Comparison of ENCODE assay signal across 29 cellular contexts in genomic region chr7:17412883-17413282, GRCh38.
"Had no signal": no experiment of that assay in that cellular context is flagged by ENCODE, and none has a peak within 500 bp of the region (broad histone marks: within the 10 kb centered on the region; RNA-seq: fewer than 3 reads in every experiment).

No MANE protein-coding gene starts in this region.

- H3K27ac Mint-ChIP-seq: activated CD4-positive, alpha-beta T cell treated with anti-CD3 and anti-CD28 coated beads for 36 hours; activated CD8-positive, alpha-beta T cell treated with anti-CD3 and anti-CD28 coated beads for 36 hours; activated naive CD8-positive, alpha-beta T cell; activated T-helper 17 cell treated with anti-CD3 and anti-CD28 coated beads, Interleukin-2, amount 50 U/mL, for 72 hours; dendritic cell treated with granulocyte-macrophage colony-stimulating factor and Interleukin-4, amounts not matched to agents 40 ng/mL and 50 ng/mL, for 4 days; endodermal cell; T-helper 17 cell; T-helper 2 cell treated with Interferon-gamma antibody and Interleukin-4, amounts not matched to agents 5 μg/mL and 100 μg/mL, for 36 hours had no signal

- H3K36me3 ChIP-seq: brain microvascular endothelial cell had no signal

- ATAC-seq: activated CD4-positive, alpha-beta T cell treated with anti-CD3 and anti-CD28 coated beads for 36 hours; activated CD8-positive, alpha-beta T cell treated with anti-CD3 and anti-CD28 coated beads for 36 hours; activated T-cell treated with anti-CD3 and anti-CD28 coated beads, Interleukin-2, amount 50 U/mL, for 4 hours; activated T-helper 17 cell treated with anti-CD3 and anti-CD28 coated beads, Interleukin-2, amount 50 U/mL, for 72 hours; esophagus mucosa; T-helper 17 cell had no signal

- H3K9me3 Mint-ChIP-seq: activated CD8-positive, alpha-beta T cell treated with anti-CD3 and anti-CD28 coated beads for 36 hours; activated T-cell treated with anti-CD3 and anti-CD28 coated beads, Interleukin-2, amount 50 U/mL, for 4 hours; activated T-helper 17 cell treated with anti-CD3 and anti-CD28 coated beads, Interleukin-2, amount 50 U/mL, for 72 hours; central memory CD8-positive, alpha-beta T cell; dendritic cell treated with granulocyte-macrophage colony-stimulating factor and Interleukin-4, amounts not matched to agents 40 ng/mL and 50 ng/mL, for 4 days; endodermal cell; T-helper 2 cell treated with Interferon-gamma antibody and Interleukin-4, amounts not matched to agents 5 μg/mL and 100 μg/mL, for 36 hours had no signal

- H3K27ac ChIP-seq: brain microvascular endothelial cell, coronary artery, dorsolateral prefrontal cortex had no signal

- DNase-seq: activated CD4-positive, alpha-beta T cell treated with anti-CD3 and anti-CD28 coated beads for 36 hours; activated CD4-positive, alpha-beta T cell treated with anti-CD3 and anti-CD28 coated beads, Interleukin-2, amount 50 U/mL, for 1 hour; activated CD4-positive, alpha-beta T cell treated with anti-CD3 and anti-CD28 coated beads, Interleukin-2, amount 50 U/mL, for 48 hours; activated CD4-positive, CD25-positive, alpha-beta regulatory T cell; activated CD4-positive, CD25-positive, alpha-beta regulatory T cell treated with anti-CD3 and anti-CD28 coated beads, Interleukin-2, amount 50 U/mL, for 72 hours; activated CD8-positive, alpha-beta memory T cell treated with anti-CD3 and anti-CD28 coated beads for 24 hours; activated CD8-positive, alpha-beta T cell treated with anti-CD3 and anti-CD28 coated beads for 36 hours; activated effector memory CD4-positive, alpha-beta T cell treated with Interleukin-2 at 50 U/mL for 16 hours; activated gamma-delta T cell treated with Interleukin-2 at 50 U/mL for 16 hours; activated naive CD4-positive, alpha-beta T cell treated with anti-CD3 and anti-CD28 coated beads, Interleukin-2, amount 50 U/mL, for 16 hours; activated naive CD4-positive, alpha-beta T cell treated with Interleukin-2 at 50 U/mL for 16 hours; activated T-cell treated with anti-CD3 and anti-CD28 coated beads, Interleukin-2, amount 50 U/mL, for 4 hours; amniotic stem cell; anterior cingulate cortex; brain microvascular endothelial cell; dorsolateral prefrontal cortex; effector memory CD4-positive, alpha-beta T cell; endodermal cell; foreskin fibroblast; head of caudate nucleus; T-helper 17 cell; T1000 had no signal

- H3K27me3 ChIP-seq: brain microvascular endothelial cell, dorsolateral prefrontal cortex had no signal

- H3K36me3 Mint-ChIP-seq: activated naive CD8-positive, alpha-beta T cell had no signal

- H3K27me3 Mint-ChIP-seq: activated CD4-positive, alpha-beta T cell treated with anti-CD3 and anti-CD28 coated beads for 36 hours; activated CD8-positive, alpha-beta T cell treated with anti-CD3 and anti-CD28 coated beads for 36 hours; activated naive CD8-positive, alpha-beta T cell; activated T-helper 17 cell treated with anti-CD3 and anti-CD28 coated beads, Interleukin-2, amount 50 U/mL, for 72 hours; central memory CD8-positive, alpha-beta T cell; dendritic cell treated with granulocyte-macrophage colony-stimulating factor and Interleukin-4, amounts not matched to agents 40 ng/mL and 50 ng/mL, for 4 days; T-helper 17 cell had no signal

- H3K4me3 ChIP-seq: coronary artery, dorsolateral prefrontal cortex had no signal

- H3K4me1 Mint-ChIP-seq: activated CD4-positive, alpha-beta T cell treated with anti-CD3 and anti-CD28 coated beads for 36 hours; activated T-helper 17 cell treated with anti-CD3 and anti-CD28 coated beads, Interleukin-2, amount 50 U/mL, for 72 hours; central memory CD8-positive, alpha-beta T cell; endodermal cell; T-helper 17 cell had no signal

- H3K4me3 Mint-ChIP-seq: activated CD4-positive, alpha-beta T cell treated with anti-CD3 and anti-CD28 coated beads for 36 hours; activated CD8-positive, alpha-beta T cell treated with anti-CD3 and anti-CD28 coated beads for 36 hours; activated naive CD8-positive, alpha-beta T cell; activated T-cell treated with anti-CD3 and anti-CD28 coated beads, Interleukin-2, amount 50 U/mL, for 4 hours; activated T-helper 17 cell treated with anti-CD3 and anti-CD28 coated beads, Interleukin-2, amount 50 U/mL, for 72 hours; central memory CD8-positive, alpha-beta T cell; dendritic cell treated with granulocyte-macrophage colony-stimulating factor and Interleukin-4, amounts not matched to agents 40 ng/mL and 50 ng/mL, for 4 days; endodermal cell; T-helper 17 cell; T-helper 2 cell treated with Interferon-gamma antibody and Interleukin-4, amounts not matched to agents 5 μg/mL and 100 μg/mL, for 36 hours had no signal
